Comparison of ENCODE assay signal across 14 cellular contexts in the genomic region with DNA sequence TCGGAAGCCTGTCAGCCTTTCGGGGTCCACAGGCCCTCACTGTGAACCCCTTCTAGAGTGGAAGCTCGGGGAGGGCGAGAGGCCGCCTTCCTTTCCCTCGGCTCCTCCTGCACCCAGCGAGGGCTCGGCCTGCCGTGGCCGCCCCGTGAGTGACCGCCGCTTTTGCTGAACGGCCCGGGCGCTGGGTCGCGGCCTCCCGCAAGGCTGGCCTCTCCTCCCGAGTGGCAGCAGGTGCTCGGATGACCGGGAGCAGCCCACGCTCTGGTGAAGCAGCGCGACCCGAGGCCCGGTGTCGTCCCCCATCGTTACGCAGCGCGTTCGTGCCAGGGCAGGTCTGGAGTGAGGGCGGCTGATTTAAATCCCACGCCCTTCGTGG. TPM values are rescaled to one million over a fixed set of nuclear protein-coding genes. Genes with fewer than 3 reads are reported as not detected.
A peak's percentile ranks its signal among the peaks of the same experiment; 100 is the strongest.
DNase-seq lines count a peak whose midpoint lies in the region; ATAC-seq, FAIRE-seq and TF ChIP-seq lines count a peak whose summit lies in the region.
"Had no signal": no experiment of that assay in that cellular context is flagged by ENCODE, and none has a peak within 500 bp of the region (broad histone marks: within the 10 kb centered on the region; RNA-seq: fewer than 3 reads in every experiment).

No MANE protein-coding gene starts in this region.

- peaks cover 10% of the 10 kb centered on the region for H4K20me1 ChIP-seq in astrocyte (ENCODE audit: insufficient read depth, low read length)

- H3K27me3 ChIP-seq in astrocyte (ENCODE audit: insufficient read depth, low read length) (peaks cover 22% of the 10 kb centered on the region), pancreas (no peaks in the 10 kb centered on the region)

- peaks cover 11% of the 10 kb centered on the region for H3K9me3 Mint-ChIP-seq in astrocyte (ENCODE audit: unreplicated experiment)
- H3K9me3 Mint-ChIP-seq: dendritic cell treated with granulocyte-macrophage colony-stimulating factor and Interleukin-4, amounts not matched to agents 40 ng/mL and 50 ng/mL, for 4 days had no signal

- peak overlapping the region; percentile 56; the same call in 1 of the 2 replicates for H3K9ac ChIP-seq in ES-I3 (ENCODE audit: low read depth, low read length)
- no peak overlapping the region for H3K9ac ChIP-seq in astrocyte (ENCODE audit: low read length)

- H3K36me3 ChIP-seq in ES-I3 (ENCODE audit: insufficient read depth, low read length) (no peaks in the 10 kb centered on the region), astrocyte (ENCODE audit: insufficient read depth, low read length) (no peaks in the 10 kb centered on the region), pancreas (no peaks in the 10 kb centered on the region)

- no peak overlapping the region for H3K27ac ChIP-seq in astrocyte (ENCODE audit: low read depth, low read length)
- H3K27ac ChIP-seq in pancreas = no peak overlapping the region

- H3K4me3 Mint-ChIP-seq in astrocyte (ENCODE audit: unreplicated experiment) = no peak overlapping the region

- H3K9me3 ChIP-seq in ES-I3 (ENCODE audit: control insufficient read depth, insufficient read depth, low read length) (no peaks in the 10 kb centered on the region), astrocyte (ENCODE audit: insufficient read depth, low read depth, low read length) (no peaks in the 10 kb centered on the region), pancreas (no peaks in the 10 kb centered on the region)

- H2AFZ ChIP-seq in astrocyte (ENCODE audit: low read depth, low read length) = peak overlapping the region; percentile 45

- no peaks in the 10 kb centered on the region for H3K4me1 Mint-ChIP-seq in astrocyte (ENCODE audit: low read depth, unreplicated experiment)

- H3K4me1 ChIP-seq in ES-I3 (ENCODE audit: insufficient read depth, low read length) (peaks cover 3% of the 10 kb centered on the region; the same call in 1 of the 2 replicates), astrocyte (ENCODE audit: insufficient read depth, low read length) (no peaks in the 10 kb centered on the region), pancreas (no peaks in the 10 kb centered on the region)

- no peak overlapping the region for H3K27ac Mint-ChIP-seq in astrocyte (ENCODE audit: unreplicated experiment)
- H3K27ac Mint-ChIP-seq: dendritic cell treated with granulocyte-macrophage colony-stimulating factor and Interleukin-4, amounts not matched to agents 40 ng/mL and 50 ng/mL, for 4 days had no signal

- no peaks in the 10 kb centered on the region for H3K79me2 ChIP-seq in astrocyte (ENCODE audit: insufficient read depth, low read length)

- H3K4me3 ChIP-seq in astrocyte (ENCODE audit: insufficient read depth, low read depth, low read length) (peak overlapping the region; percentile 39), iPS-11a (ENCODE audit: low read depth, low read length) (peak overlapping the region; percentile 33), pancreas (peak overlapping the region; percentile 10 to 23 (median 17))

- WGBS in pancreas, 2 donors = 39 to 40% methylated on average over 33 to 36 of the region's 36 CpGs

- ATAC-seq in pancreas = no peak
- ATAC-seq in GM18909 (IDR thresholded peaks at IDR 0.05; ENCODE audit: poor library complexity, unreplicated experiment) = no peak
- ATAC-seq in GM19351 (IDR thresholded peaks at IDR 0.05; ENCODE audit: unreplicated experiment) = no peak
- no peak for ATAC-seq in HG03039 (IDR thresholded peaks at IDR 0.05; ENCODE audit: unreplicated experiment)
- ATAC-seq in sciatic nerve = no peak

- peak overlapping the region; percentile 83 for H3K4me2 ChIP-seq in astrocyte (ENCODE audit: low read length)

- TF ChIP-seq CTCF in astrocyte (IDR thresholded peaks at IDR 0.05; ENCODE audit: insufficient read depth, low read depth, low read length) (no peak), pancreas (IDR thresholded peaks at IDR 0.05) (no peak)

- DNase-seq in astrocyte (ENCODE audit: low read depth) (no peak), pancreas (peak in 1 of 6 donors; percentile 54), sciatic nerve (ENCODE audit: low spot score) (no peak)
- DNase-seq: activated gamma-delta T cell, DND-41, NCI-H1092, NCI-H510A had no signal

- intact Hi-C loops in pancreas (cut with DNase I) (no loop called here), sciatic nerve (cut with DNase I) (no loop called here)

- no peak for FAIRE-seq in astrocyte (lab: Jason Lieb, UNC)
- FAIRE-seq in pancreas (lab: Jason Lieb, UNC) = no peak
- FAIRE-seq: GM18507 had no signal

- no peaks in the 10 kb centered on the region for H3K36me3 Mint-ChIP-seq in astrocyte (ENCODE audit: low read depth, unreplicated experiment)

- peaks cover 51% of the 10 kb centered on the region for H3K27me3 Mint-ChIP-seq in astrocyte (ENCODE audit: low read depth, unreplicated experiment)

RNA-seq across cellular contexts. Expression of a gene that starts 53.8 kb away (rescaled TPM):
- total RNA-seq in astrocyte (0.41 and 0.65 TPM in 2 replicates), pancreas (10 to 100 TPM in 5 of 6 donors, 1 to 10 TPM in 1; 8.3 to 19.4 (median 11.7) TPM), sciatic nerve (24.9 TPM)
- 10 to 100 TPM in 1 of 2 donors, 1 to 10 TPM in 1; 4.3 to 10.6 TPM for polyA plus RNA-seq in pancreas
